ENCODE assay signal across 21 cellular contexts in genomic region chr18:13051159-13051558, GRCh38. TPM values are rescaled to one million over a fixed set of nuclear protein-coding genes. Genes with fewer than 3 reads are reported as not detected.
A peak's percentile ranks its signal among the peaks of the same experiment; 100 is the strongest.
DNase-seq lines count a peak whose midpoint lies in the region; ATAC-seq, FAIRE-seq and TF ChIP-seq lines count a peak whose summit lies in the region.
"Had no signal": no experiment of that assay in that cellular context is flagged by ENCODE, and none has a peak within 500 bp of the region (broad histone marks: within the 10 kb centered on the region; RNA-seq: fewer than 3 reads in every experiment).

No MANE protein-coding gene starts in this region.

- intact Hi-C loops in endothelial cell of umbilical vein (cut with micrococcal nuclease) (no loop called here), vagina (cut with DNase I) (no loop called here), esophagus squamous epithelium (cut with DNase I) (no loop called here)

- POLR2A ChIA-PET in endothelial cell of umbilical vein (lab: Charles Lee) = no interaction called here

- H3K4me1 ChIP-seq in endothelial cell of umbilical vein (ENCODE audit: control insufficient read depth, extremely low read depth, insufficient read depth, low read length) = peaks cover 19% of the 10 kb centered on the region
- H3K4me1 ChIP-seq in vagina = no peaks in the 10 kb centered on the region
- no peaks in the 10 kb centered on the region for H3K4me1 ChIP-seq in esophagus squamous epithelium
- H3K4me1 ChIP-seq: BE2C, neural progenitor cell, Peyer's patch, SJCRH30, upper lobe of right lung had no signal

- dilution Hi-C loops in endothelial cell of umbilical vein (cut with MboI; ENCODE audit: extremely low pct_ligation_motif_present, low sequenced_read_pairs) = no loop called here

- H3K4me2 ChIP-seq in endothelial cell of umbilical vein (ENCODE audit: insufficient read depth, low read length) = no peak overlapping the region
- H3K4me2 ChIP-seq: hepatocyte, neural progenitor cell had no signal

- WGBS in esophagus squamous epithelium, 2 donors = 95 to 98% methylated on average over 6 of the region's 6 CpGs

- peak; percentile 24 to 32 for ATAC-seq in activated CD4-positive, CD25-positive, alpha-beta regulatory T cell treated with anti-CD3 and anti-CD28 coated beads, Interleukin-2, amount 50 U/mL, for 24 hours
- no peak for ATAC-seq in HG02970 (IDR thresholded peaks at IDR 0.05; ENCODE audit: low FRiP score, unreplicated experiment)

- H3K9me3 ChIP-seq in endothelial cell of umbilical vein (replicated peaks; ENCODE audit: control insufficient read depth, insufficient read depth, low read length) (no peaks in the 10 kb centered on the region), vagina (no peaks in the 10 kb centered on the region), esophagus squamous epithelium (no peaks in the 10 kb centered on the region)
- H3K9me3 ChIP-seq: BE2C, Peyer's patch, SJCRH30, upper lobe of right lung had no signal

- H3K27ac ChIP-seq in endothelial cell of umbilical vein (ENCODE audit: insufficient read depth, low read depth, low read length) (no peak overlapping the region), vagina (no peak overlapping the region), esophagus squamous epithelium (no peak overlapping the region)
- H3K27ac ChIP-seq: hepatocyte, neural progenitor cell, SJCRH30, upper lobe of right lung, VCaP had no signal

- H3K36me3 ChIP-seq in endothelial cell of umbilical vein (ENCODE audit: control insufficient read depth in 2 of 2, extremely low read depth in 1 of 2, insufficient read depth in 2 of 2, low read length in 2 of 2) (peaks cover 13% of the 10 kb centered on the region in 2 experiments), vagina (peaks cover 0 to 46% of the 10 kb centered on the region in 2 donors), esophagus squamous epithelium (peaks cover 6 to 86% (median 29%) of the 10 kb centered on the region in 3 donors)

- H2AFZ ChIP-seq in endothelial cell of umbilical vein (ENCODE audit: low read depth, low read length) = no peak overlapping the region
- H2AFZ ChIP-seq: hepatocyte, neural progenitor cell had no signal

- CTCF ChIA-PET in endothelial cell of umbilical vein (lab: Charles Lee) = no interaction called here

- H3K27me3 ChIP-seq in endothelial cell of umbilical vein (ENCODE audit: control insufficient read depth in 2 of 2, insufficient read depth in 2 of 2, low read length in 2 of 2) (no peaks in the 10 kb centered on the region), vagina (no peaks in the 10 kb centered on the region), esophagus squamous epithelium (no peaks in the 10 kb centered on the region)
- H3K27me3 ChIP-seq: BE2C, hepatocyte, neural progenitor cell, Peyer's patch, SJCRH30, upper lobe of right lung had no signal

- no peak overlapping the region for H3K4me3 ChIP-seq in endothelial cell of umbilical vein (replicated peaks in 1 of 3; ENCODE audit: insufficient read depth in 1 of 3, low read depth in 1 of 3, low read length in 3 of 3)
- H3K4me3 ChIP-seq in vagina = no peak overlapping the region
- H3K4me3 ChIP-seq in esophagus squamous epithelium = no peak overlapping the region
- H3K4me3 ChIP-seq: hepatocyte, neural progenitor cell, Peyer's patch, SJCRH30, upper lobe of right lung had no signal

- TF ChIP-seq POLR2A in endothelial cell of umbilical vein (IDR thresholded peaks at IDR 0.05; ENCODE audit: low read depth, low read length) (no peak), vagina (IDR thresholded peaks at IDR 0.05) (no peak), esophagus squamous epithelium (IDR thresholded peaks at IDR 0.05) (no peak)

- no peaks in the 10 kb centered on the region for H4K20me1 ChIP-seq in endothelial cell of umbilical vein (replicated peaks; ENCODE audit: control insufficient read depth, extremely low read depth, insufficient read depth, low read length)

- FAIRE-seq in endothelial cell of umbilical vein (lab: Jason Lieb, UNC) = no peak
- FAIRE-seq: islet of Langerhans had no signal

- no peak for DNase-seq in activated CD4-positive, CD25-positive, alpha-beta regulatory T cell treated with anti-CD3 and anti-CD28 coated beads, Interleukin-2, amount 50 U/mL, for 72 hours
- DNase-seq in stimulated activated CD4-positive, alpha-beta T cell treated with anti-CD3 and anti-CD28 coated beads, Interleukin-4, amount 100 ng/mL, for 24 hours = peak; percentile 9
- DNase-seq in stimulated activated CD4-positive, alpha-beta T cell treated with anti-CD3 and anti-CD28 coated beads, Interleukin-4, amount 100 ng/mL, for 4 hours = no peak
- DNase-seq in endothelial cell of umbilical vein (ENCODE audit: low read depth, low spot score) (peak; percentile 20), vagina (ENCODE audit: extremely low spot score in 2 of 2) (no peak), esophagus squamous epithelium (lab: John Stamatoyannopoulos, UW) (no peak)
- DNase-seq: activated gamma-delta T cell treated with Interleukin-2 at 50 U/mL for 16 hours; BE2C; DND-41; NCI-H2107; NCI-H510A treated with DMSO at 0.1 percent for 48 hours; NK-92 treated with Interleukin-12 subunit alpha and Interleukin-12 subunit beta, amount 100 ng/mL, for 24 hours; SJCRH30; upper lobe of right lung had no signal

- no TSS peak for BruUV-seq in endothelial cell of umbilical vein (replicated peaks; lab: Mats Ljungman, UMichigan)

- peaks cover 1% of the 10 kb centered on the region for H3K79me2 ChIP-seq in endothelial cell of umbilical vein (ENCODE audit: control insufficient read depth, insufficient read depth, low read length)
- H3K79me2 ChIP-seq: hepatocyte had no signal

- H3K9ac ChIP-seq in endothelial cell of umbilical vein (replicated peaks; ENCODE audit: extremely low read depth, insufficient read depth, low read length) = no peak overlapping the region
- H3K9ac ChIP-seq: neural progenitor cell had no signal

- no peaks in the 10 kb centered on the region for H3K9me1 ChIP-seq in endothelial cell of umbilical vein (replicated peaks; ENCODE audit: control insufficient read depth, extremely low read depth, insufficient read depth, low read length)

- TF ChIP-seq CTCF in endothelial cell of umbilical vein (IDR thresholded peaks at IDR 0.05; ENCODE audit: extremely low read depth in 1 of 2, insufficient read depth in 1 of 2, low read depth in 1 of 2, low read length in 2 of 2) (no peak), vagina (IDR thresholded peaks at IDR 0.05) (no peak), esophagus squamous epithelium (IDR thresholded peaks at IDR 0.05) (no peak)

TF ChIP-seq in endothelial cell of umbilical vein, 7 proteins besides CTCF, POLR2A, EP300 and RAD21:
- TF ChIP-seq FOS (IDR thresholded peaks at IDR 0.05; ENCODE audit: borderline replicate concordance, insufficient read depth, low read length) = no peak
- TF ChIP-seq EZH2 (IDR thresholded peaks at IDR 0.05; ENCODE audit: borderline replicate concordance, low read depth, low read length, severe bottlenecking) = no peak
- no peak for TF ChIP-seq JUN (IDR thresholded peaks at IDR 0.05; ENCODE audit: borderline replicate concordance, insufficient read depth, insufficient read length, low read depth)
- TF ChIP-seq GATA2 (IDR thresholded peaks at IDR 0.05; ENCODE audit: insufficient read depth, insufficient read length, low read depth, low read length) = no peak
- TF ChIP-seq POLR2AphosphoS5 (IDR thresholded peaks at IDR 0.05; ENCODE audit: insufficient read depth, low read depth, low read length) = no peak
- no peak for TF ChIP-seq MAX (IDR thresholded peaks at IDR 0.05; ENCODE audit: insufficient read depth, insufficient read length)
- no peak for TF ChIP-seq MYC (IDR thresholded peaks at IDR 0.05; ENCODE audit: low read depth, low read length)

RNA-seq across cellular contexts. Expression of gene CEP192, which starts 60.0 kb away (rescaled TPM):
- total RNA-seq in endothelial cell of umbilical vein = 22.7 and 22.9 TPM in 2 replicates
- 10.3 and 14.5 TPM in 2 replicates for polyA plus RNA-seq in endothelial cell of umbilical vein
- 14.3 and 15.0 TPM in 2 replicates for polyA plus RNA-seq in endothelial cell of umbilical vein (2011; cell fraction: cytosol; rRNA removed)
- 44.5 and 52.8 TPM in 2 replicates for polyA plus RNA-seq in endothelial cell of umbilical vein (2011; cell fraction: nucleus; rRNA removed)
- 11.2 and 14.2 TPM in 2 replicates for polyA plus RNA-seq in endothelial cell of umbilical vein (2012)
- polyA minus RNA-seq in endothelial cell of umbilical vein = 29.6 and 30.8 TPM in 2 replicates
- polyA minus RNA-seq in endothelial cell of umbilical vein (2011; cell fraction: cytosol; rRNA and poly(A)+ RNA removed) = 39.8 TPM
- polyA minus RNA-seq in endothelial cell of umbilical vein (2011; cell fraction: nucleus; rRNA and poly(A)+ RNA removed) = 41.6 and 66.1 TPM in 2 replicates
- 17.9 TPM for total RNA-seq in vagina
- 10 to 100 TPM in 3 of 4 donors, 1 to 10 TPM in 1; 7.3 to 21.6 (median 13.6) TPM for total RNA-seq in esophagus squamous epithelium

Comparison
In these comparisons a context has a peak if more than half of its experiments do, and no peak if none do; other contexts are left out.
1. DNase-seq: peak in stimulated activated CD4-positive, alpha-beta T cell treated with anti-CD3 and anti-CD28 coated beads, Interleukin-4, amount 100 ng/mL, for 24 hours (single experiment) and endothelial cell of umbilical vein (single experiment); none in activated CD4-positive, CD25-positive, alpha-beta regulatory T cell treated with anti-CD3 and anti-CD28 coated beads, Interleukin-2, amount 50 U/mL, for 72 hours (single experiment), stimulated activated CD4-positive, alpha-beta T cell treated with anti-CD3 and anti-CD28 coated beads, Interleukin-4, amount 100 ng/mL, for 4 hours (0 of 2), vagina (0 of 2) and esophagus squamous epithelium (single experiment).